In the genomic region with DNA sequence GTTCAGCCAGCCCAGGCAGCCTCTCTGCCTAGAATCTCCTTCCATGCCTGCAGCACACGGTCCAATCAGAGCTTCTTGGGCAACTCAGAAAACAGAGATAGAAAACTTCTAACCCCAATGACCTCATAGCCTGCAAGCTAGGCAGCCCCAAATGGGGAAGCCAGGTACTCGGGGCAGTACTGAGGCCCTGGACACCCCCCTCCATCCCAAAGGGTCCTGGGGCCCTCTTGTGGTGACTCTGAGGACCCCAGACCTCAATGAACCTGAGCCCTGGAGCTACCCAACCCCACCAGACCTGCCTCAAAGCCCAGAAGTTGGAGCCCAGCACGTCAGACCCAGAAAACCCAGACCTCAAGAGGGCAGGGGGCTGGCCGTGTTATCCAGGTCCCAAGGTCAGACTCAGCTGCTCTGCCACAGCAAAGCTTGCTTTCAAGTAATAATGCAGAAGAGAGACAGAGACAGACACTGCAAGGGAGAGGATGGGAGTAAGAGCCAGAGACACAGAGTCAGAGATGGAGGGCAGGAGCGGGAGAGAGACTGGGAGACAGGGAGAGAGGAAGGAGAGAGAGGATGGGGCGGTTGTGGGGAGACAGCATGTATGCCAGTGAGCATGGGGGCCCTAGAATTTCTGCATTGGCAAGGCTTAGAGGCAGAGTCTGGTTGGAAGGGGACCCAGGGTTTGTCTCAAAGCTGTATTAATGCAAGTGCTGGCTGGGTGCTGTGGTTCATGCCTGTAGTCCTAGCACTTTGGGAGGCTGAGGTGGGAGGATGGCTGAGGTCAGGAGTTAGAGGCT, we compare ENCODE assay signal across 1 cellular context.
TF ChIP-seq lines count a peak whose summit lies in the region.

No MANE protein-coding gene starts in this region.

TF ChIP-seq in HEK293, 187 proteins besides CTCF, POLR2A, EP300 and RAD21 (continued from another document):
- TF ChIP-seq, protein P1, sequence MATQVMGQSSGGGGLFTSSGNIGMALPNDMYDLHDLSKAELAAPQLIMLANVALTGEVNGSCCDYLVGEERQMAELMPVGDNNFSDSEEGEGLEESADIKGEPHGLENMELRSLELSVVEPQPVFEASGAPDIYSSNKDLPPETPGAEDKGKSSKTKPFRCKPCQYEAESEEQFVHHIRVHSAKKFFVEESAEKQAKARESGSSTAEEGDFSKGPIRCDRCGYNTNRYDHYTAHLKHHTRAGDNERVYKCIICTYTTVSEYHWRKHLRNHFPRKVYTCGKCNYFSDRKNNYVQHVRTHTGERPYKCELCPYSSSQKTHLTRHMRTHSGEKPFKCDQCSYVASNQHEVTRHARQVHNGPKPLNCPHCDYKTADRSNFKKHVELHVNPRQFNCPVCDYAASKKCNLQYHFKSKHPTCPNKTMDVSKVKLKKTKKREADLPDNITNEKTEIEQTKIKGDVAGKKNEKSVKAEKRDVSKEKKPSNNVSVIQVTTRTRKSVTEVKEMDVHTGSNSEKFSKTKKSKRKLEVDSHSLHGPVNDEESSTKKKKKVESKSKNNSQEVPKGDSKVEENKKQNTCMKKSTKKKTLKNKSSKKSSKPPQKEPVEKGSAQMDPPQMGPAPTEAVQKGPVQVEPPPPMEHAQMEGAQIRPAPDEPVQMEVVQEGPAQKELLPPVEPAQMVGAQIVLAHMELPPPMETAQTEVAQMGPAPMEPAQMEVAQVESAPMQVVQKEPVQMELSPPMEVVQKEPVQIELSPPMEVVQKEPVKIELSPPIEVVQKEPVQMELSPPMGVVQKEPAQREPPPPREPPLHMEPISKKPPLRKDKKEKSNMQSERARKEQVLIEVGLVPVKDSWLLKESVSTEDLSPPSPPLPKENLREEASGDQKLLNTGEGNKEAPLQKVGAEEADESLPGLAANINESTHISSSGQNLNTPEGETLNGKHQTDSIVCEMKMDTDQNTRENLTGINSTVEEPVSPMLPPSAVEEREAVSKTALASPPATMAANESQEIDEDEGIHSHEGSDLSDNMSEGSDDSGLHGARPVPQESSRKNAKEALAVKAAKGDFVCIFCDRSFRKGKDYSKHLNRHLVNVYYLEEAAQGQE (tag by site-specific recombination; IDR thresholded peaks at IDR 0.05): no peak
- no peak for TF ChIP-seq ZNF354C (tag by site-specific recombination; IDR thresholded peaks at IDR 0.05; ENCODE audit: borderline replicate concordance, low read depth)
- TF ChIP-seq, protein P2, sequence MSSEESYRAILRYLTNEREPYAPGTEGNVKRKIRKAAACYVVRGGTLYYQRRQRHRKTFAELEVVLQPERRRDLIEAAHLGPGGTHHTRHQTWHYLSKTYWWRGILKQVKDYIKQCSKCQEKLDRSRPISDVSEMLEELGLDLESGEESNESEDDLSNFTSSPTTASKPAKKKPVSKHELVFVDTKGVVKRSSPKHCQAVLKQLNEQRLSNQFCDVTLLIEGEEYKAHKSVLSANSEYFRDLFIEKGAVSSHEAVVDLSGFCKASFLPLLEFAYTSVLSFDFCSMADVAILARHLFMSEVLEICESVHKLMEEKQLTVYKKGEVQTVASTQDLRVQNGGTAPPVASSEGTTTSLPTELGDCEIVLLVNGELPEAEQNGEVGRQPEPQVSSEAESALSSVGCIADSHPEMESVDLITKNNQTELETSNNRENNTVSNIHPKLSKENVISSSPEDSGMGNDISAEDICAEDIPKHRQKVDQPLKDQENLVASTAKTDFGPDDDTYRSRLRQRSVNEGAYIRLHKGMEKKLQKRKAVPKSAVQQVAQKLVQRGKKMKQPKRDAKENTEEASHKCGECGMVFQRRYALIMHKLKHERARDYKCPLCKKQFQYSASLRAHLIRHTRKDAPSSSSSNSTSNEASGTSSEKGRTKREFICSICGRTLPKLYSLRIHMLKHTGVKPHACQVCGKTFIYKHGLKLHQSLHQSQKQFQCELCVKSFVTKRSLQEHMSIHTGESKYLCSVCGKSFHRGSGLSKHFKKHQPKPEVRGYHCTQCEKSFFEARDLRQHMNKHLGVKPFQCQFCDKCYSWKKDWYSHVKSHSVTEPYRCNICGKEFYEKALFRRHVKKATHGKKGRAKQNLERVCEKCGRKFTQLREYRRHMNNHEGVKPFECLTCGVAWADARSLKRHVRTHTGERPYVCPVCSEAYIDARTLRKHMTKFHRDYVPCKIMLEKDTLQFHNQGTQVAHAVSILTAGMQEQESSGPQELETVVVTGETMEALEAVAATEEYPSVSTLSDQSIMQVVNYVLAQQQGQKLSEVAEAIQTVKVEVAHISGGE (tag by site-specific recombination; conservative IDR thresholded peaks at IDR 0.05; ENCODE audit: low read depth): no peak
- TF ChIP-seq, protein P3, sequence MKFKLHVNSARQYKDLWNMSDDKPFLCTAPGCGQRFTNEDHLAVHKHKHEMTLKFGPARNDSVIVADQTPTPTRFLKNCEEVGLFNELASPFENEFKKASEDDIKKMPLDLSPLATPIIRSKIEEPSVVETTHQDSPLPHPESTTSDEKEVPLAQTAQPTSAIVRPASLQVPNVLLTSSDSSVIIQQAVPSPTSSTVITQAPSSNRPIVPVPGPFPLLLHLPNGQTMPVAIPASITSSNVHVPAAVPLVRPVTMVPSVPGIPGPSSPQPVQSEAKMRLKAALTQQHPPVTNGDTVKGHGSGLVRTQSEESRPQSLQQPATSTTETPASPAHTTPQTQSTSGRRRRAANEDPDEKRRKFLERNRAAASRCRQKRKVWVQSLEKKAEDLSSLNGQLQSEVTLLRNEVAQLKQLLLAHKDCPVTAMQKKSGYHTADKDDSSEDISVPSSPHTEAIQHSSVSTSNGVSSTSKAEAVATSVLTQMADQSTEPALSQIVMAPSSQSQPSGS (tag by site-specific recombination; IDR thresholded peaks at IDR 0.05; ENCODE audit: low read depth): no peak
- TF ChIP-seq KLF8 (tag by site-specific recombination; IDR thresholded peaks at IDR 0.05): no peak
- TF ChIP-seq, protein P4, sequence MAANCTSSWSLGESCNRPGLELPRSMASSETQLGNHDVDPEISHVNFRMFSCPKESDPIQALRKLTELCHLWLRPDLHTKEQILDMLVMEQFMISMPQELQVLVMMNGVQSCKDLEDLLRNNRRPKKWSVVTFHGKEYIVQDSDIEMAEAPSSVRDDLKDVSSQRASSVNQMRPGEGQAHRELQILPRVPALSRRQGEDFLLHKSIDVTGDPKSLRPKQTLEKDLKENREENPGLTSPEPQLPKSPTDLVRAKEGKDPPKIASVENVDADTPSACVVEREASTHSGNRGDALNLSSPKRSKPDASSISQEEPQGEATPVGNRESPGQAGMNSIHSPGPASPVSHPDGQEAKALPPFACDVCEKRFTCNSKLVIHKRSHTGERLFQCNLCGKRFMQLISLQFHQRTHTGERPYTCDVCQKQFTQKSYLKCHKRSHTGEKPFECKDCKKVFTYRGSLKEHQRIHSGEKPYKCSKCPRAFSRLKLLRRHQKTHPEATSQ (tag by site-specific recombination; IDR thresholded peaks at IDR 0.05): no peak
- TF ChIP-seq OSR2 (tag by site-specific recombination; IDR thresholded peaks at IDR 0.05): no peak
- TF ChIP-seq HOXA7 (CRISPR knock-in tag; IDR thresholded peaks at IDR 0.05; ENCODE audit: borderline replicate concordance): no peak
